ENCODE assay signal across 13 cellular contexts in the genomic region with DNA sequence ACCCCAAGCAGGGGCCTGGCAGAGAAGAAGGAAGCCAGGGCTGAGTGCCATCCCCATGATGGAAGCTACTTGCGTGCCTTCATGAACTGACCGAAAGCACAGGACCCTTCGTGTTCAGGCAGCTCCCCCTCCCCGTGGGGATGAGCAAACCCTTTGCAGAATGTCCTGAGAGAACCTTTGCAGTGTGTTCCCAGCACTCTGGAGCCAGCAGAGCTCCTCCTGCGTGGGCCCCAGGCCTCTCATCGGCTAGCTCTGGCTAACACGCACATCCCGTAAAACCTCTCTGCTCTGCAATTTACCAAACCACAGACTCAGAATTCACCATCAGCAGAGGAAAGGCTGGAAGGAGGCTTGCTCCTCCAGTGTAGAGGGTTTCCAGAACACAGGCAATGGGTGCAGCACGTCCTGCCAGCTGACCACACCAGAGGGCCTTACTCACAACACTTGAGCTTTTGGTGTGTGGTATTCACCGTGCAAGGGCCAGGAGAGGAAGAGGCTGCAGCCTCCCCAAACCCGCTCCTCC. TPM values are rescaled to one million over a fixed set of nuclear protein-coding genes. Genes with fewer than 3 reads are reported as not detected.
A peak's percentile ranks its signal among the peaks of the same experiment; 100 is the strongest.
DNase-seq lines count a peak whose midpoint lies in the region; ATAC-seq and TF ChIP-seq lines count a peak whose summit lies in the region.
"Had no signal": no experiment of that assay in that cellular context is flagged by ENCODE, and none has a peak within 500 bp of the region (broad histone marks: within the 10 kb centered on the region; RNA-seq: fewer than 3 reads in every experiment).

No MANE protein-coding gene starts in this region.

- H3K36me3 ChIP-seq in BJ (ENCODE audit: control insufficient read depth, insufficient read depth, low read length) = no peaks in the 10 kb centered on the region
- H3K36me3 ChIP-seq in SK-N-MC (ENCODE audit: insufficient read depth, low read length) = no peaks in the 10 kb centered on the region
- H3K36me3 ChIP-seq: tibial artery had no signal

- H3K4me3 ChIP-seq in BJ (ENCODE audit: low read depth, low read length) = no peak overlapping the region
- H3K4me3 ChIP-seq in SK-N-MC = peak overlapping the region; percentile 81
- H3K4me3 ChIP-seq: tibial artery had no signal

- no peaks in the 10 kb centered on the region for H3K9me3 ChIP-seq in SK-N-MC (ENCODE audit: low read depth, low read length)
- H3K9me3 ChIP-seq: tibial artery had no signal

- POLR2A ChIA-PET in BJ (lab: Charles Lee) = interaction anchor here (1.0 kb wide), 1 partner anchor 71 kb away, joined by 3 read pairs; no protein-coding TSS in a partner anchor

- no peak overlapping the region for H3K9ac ChIP-seq in SK-N-MC (ENCODE audit: insufficient read length)

- DNase-seq in BJ (ENCODE audit: low read depth) = peak; percentile 92
- no peak for DNase-seq in SK-N-MC (ENCODE audit: low read depth, low spot score)
- DNase-seq in Right ventricle myocardium superior = peak; percentile 61
- peak; percentile 76 for DNase-seq in posterior vena cava (ENCODE audit: low spot score)
- no peak for DNase-seq in NCI-H146 (lab: John Stamatoyannopoulos, UW)
- no peak for DNase-seq in activated naive CD4-positive, alpha-beta T cell treated with anti-CD3 and anti-CD28 coated beads, Interleukin-2, amount 50 U/mL, for 16 hours
- no peak for DNase-seq in SHP77 (lab: John Stamatoyannopoulos, UW)
- DNase-seq in NCI-H2171 (lab: John Stamatoyannopoulos, UW) = no peak
- DNase-seq: naive thymus-derived CD8-positive, alpha-beta T cell; NCI-H1105; NK-92 treated with Interleukin-12 subunit alpha and Interleukin-12 subunit beta, amount 100 ng/mL, for 24 hours; T1000 had no signal

- H3K27ac ChIP-seq in SK-N-MC = no peak overlapping the region
- H3K27ac ChIP-seq: tibial artery had no signal

- TF ChIP-seq CTCF in BJ (IDR thresholded peaks at IDR 0.05; ENCODE audit: insufficient read depth, low read depth, low read length) = no peak

- intact Hi-C loops in Right ventricle myocardium superior (cut with DNase I) = loop anchor here (10.0 kb wide), 1 partner anchor 257 kb away; no protein-coding TSS in a partner anchor
- intact Hi-C loops in posterior vena cava (cut with DNase I) = loop anchor here in 1 of 2 donors (10.0 kb wide), 1 partner anchor 257 kb away; no protein-coding TSS in a partner anchor

- H3K27me3 ChIP-seq in BJ (ENCODE audit: control insufficient read depth, insufficient read depth, low read length) = no peaks in the 10 kb centered on the region
- H3K27me3 ChIP-seq: tibial artery had no signal

- peak; percentile 50 for ATAC-seq in Right ventricle myocardium superior (ENCODE audit: poor library complexity)
- ATAC-seq: naive thymus-derived CD8-positive, alpha-beta T cell had no signal

- CTCF ChIA-PET in BJ (lab: Yijun Ruan, JAX) = interaction anchor here (0.6 to 12.8 kb wide), 10 partner anchors 8 to 247 kb away, joined by 3 to 160 read pairs (median 4); no protein-coding TSS in a partner anchor

RNA-seq across cellular contexts. Expression of gene SH3PXD2A, which starts 3.1 kb away (rescaled TPM):
- 43.9 and 50.2 TPM in 2 replicates for polyA plus RNA-seq in BJ (2011; rRNA removed)
- polyA minus RNA-seq in BJ (2011; rRNA and poly(A)+ RNA removed) = 48.0 and 49.7 TPM in 2 replicates
- total RNA-seq in Right ventricle myocardium superior (27.0 TPM), posterior vena cava (10 to 100 TPM; 62.6 to 93.6 TPM)

Comparison
In these comparisons a context has a peak if more than half of its experiments do, and no peak if none do; other contexts are left out.
1. DNase-seq: peak in BJ (single experiment), Right ventricle myocardium superior (single experiment) and posterior vena cava (single experiment); none in SK-N-MC (single experiment), NCI-H146 (single experiment), activated naive CD4-positive, alpha-beta T cell treated with anti-CD3 and anti-CD28 coated beads, Interleukin-2, amount 50 U/mL, for 16 hours (single experiment), SHP77 (0 of 2) and NCI-H2171 (single experiment).